ENCODE assay signal across 35 cellular contexts in genomic region chr21:27841084-27841483, GRCh38.
"Had no signal": no experiment of that assay in that cellular context is flagged by ENCODE, and none has a peak within 500 bp of the region (broad histone marks: within the 10 kb centered on the region; RNA-seq: fewer than 3 reads in every experiment).

No MANE protein-coding gene starts in this region.

- H3K4me3 ChIP-seq: ascending aorta, body of pancreas, breast epithelium had no signal

- ATAC-seq: activated CD8-positive, alpha-beta T cell treated with anti-CD3 and anti-CD28 coated beads for 36 hours; activated naive CD8-positive, alpha-beta T cell treated with anti-CD3 and anti-CD28 coated beads, Interleukin-2, amount 50 U/mL, for 24 hours; body of pancreas had no signal

- H3K4me1 ChIP-seq: body of pancreas, breast epithelium had no signal

- FAIRE-seq: TTC549 had no signal

- H3K9me3 Mint-ChIP-seq: activated B cell treated with CpG ODN at 0.5 μM for 24 hours; activated naive CD4-positive, alpha-beta T cell treated with anti-CD3 and anti-CD28 coated beads, Interleukin-2, amount 50 U/mL, for 24 hours had no signal

- H3K27ac ChIP-seq: ascending aorta, body of pancreas, brain microvascular endothelial cell, breast epithelium, VCaP had no signal

- H3K27me3 Mint-ChIP-seq: activated B cell treated with CpG ODN at 0.5 μM for 24 hours; activated CD4-positive, alpha-beta memory T cell treated with anti-CD3 and anti-CD28 coated beads for 36 hours; activated CD4-positive, alpha-beta T cell treated with anti-CD3 and anti-CD28 coated beads, Interleukin-2, amount 10 ng/mL, durations not matched to agents 24 days and 14 days; activated CD8-positive, alpha-beta T cell treated with anti-CD3 and anti-CD28 coated beads for 36 hours; activated naive CD4-positive, alpha-beta T cell treated with anti-CD3 and anti-CD28 coated beads, Interleukin-2, amount 10 ng/mL, durations not matched to agents 7 days and 5 days; activated naive CD4-positive, alpha-beta T cell treated with anti-CD3 and anti-CD28 coated beads, Interleukin-2, amount 50 U/mL, for 24 hours; activated naive CD8-positive, alpha-beta T cell; activated naive CD8-positive, alpha-beta T cell treated with anti-CD3 and anti-CD28 coated beads, Interleukin-2, amount 10 ng/mL, durations not matched to agents 7 days and 5 days; activated naive CD8-positive, alpha-beta T cell treated with anti-CD3 and anti-CD28 coated beads, Interleukin-2, amount 50 U/mL, for 24 hours; activated T-cell treated with anti-CD3 and anti-CD28 coated beads, Interleukin-2, amount 50 U/mL, for 24 hours had no signal

- H3K4me1 Mint-ChIP-seq: activated B cell treated with CpG ODN at 0.5 μM for 24 hours; activated CD4-positive, alpha-beta T cell treated with anti-CD3 and anti-CD28 coated beads, Interleukin-2, amount 10 ng/mL, durations not matched to agents 24 days and 14 days; activated naive CD4-positive, alpha-beta T cell treated with anti-CD3 and anti-CD28 coated beads, Interleukin-2, amount 10 ng/mL, durations not matched to agents 7 days and 5 days; activated naive CD4-positive, alpha-beta T cell treated with anti-CD3 and anti-CD28 coated beads, Interleukin-2, amount 50 U/mL, for 24 hours; activated naive CD8-positive, alpha-beta T cell treated with anti-CD3 and anti-CD28 coated beads, Interleukin-2, amount 10 ng/mL, durations not matched to agents 7 days and 5 days; activated naive CD8-positive, alpha-beta T cell treated with anti-CD3 and anti-CD28 coated beads, Interleukin-2, amount 50 U/mL, for 24 hours had no signal

- H3K4me3 Mint-ChIP-seq: activated B cell treated with CpG ODN at 0.5 μM for 24 hours; activated CD4-positive, alpha-beta memory T cell treated with anti-CD3 and anti-CD28 coated beads for 36 hours; activated CD4-positive, alpha-beta T cell treated with anti-CD3 and anti-CD28 coated beads, Interleukin-2, amount 10 ng/mL, durations not matched to agents 24 days and 14 days; activated CD8-positive, alpha-beta T cell treated with anti-CD3 and anti-CD28 coated beads for 36 hours; activated naive CD4-positive, alpha-beta T cell treated with anti-CD3 and anti-CD28 coated beads, Interleukin-2, amount 10 ng/mL, durations not matched to agents 7 days and 5 days; activated naive CD4-positive, alpha-beta T cell treated with anti-CD3 and anti-CD28 coated beads, Interleukin-2, amount 50 U/mL, for 24 hours; activated naive CD8-positive, alpha-beta T cell; activated naive CD8-positive, alpha-beta T cell treated with anti-CD3 and anti-CD28 coated beads, Interleukin-2, amount 10 ng/mL, durations not matched to agents 7 days and 5 days; activated naive CD8-positive, alpha-beta T cell treated with anti-CD3 and anti-CD28 coated beads, Interleukin-2, amount 50 U/mL, for 24 hours; activated T-cell treated with anti-CD3 and anti-CD28 coated beads, Interleukin-2, amount 50 U/mL, for 24 hours; T-helper 1 cell treated with Interleukin-12 subunit alpha and Interleukin-12 subunit beta and Interleukin-4 antibody, amounts not matched to agents 30 μg/mL and 1 μg/mL, for 36 hours; T-helper 2 cell treated with Interferon-gamma antibody and Interleukin-4, amounts not matched to agents 5 μg/mL and 100 μg/mL, for 36 hours had no signal

- H3K36me3 Mint-ChIP-seq: activated CD4-positive, alpha-beta memory T cell treated with anti-CD3 and anti-CD28 coated beads for 36 hours; activated naive CD4-positive, alpha-beta T cell treated with anti-CD3 and anti-CD28 coated beads, Interleukin-2, amount 10 ng/mL, durations not matched to agents 7 days and 5 days; activated naive CD4-positive, alpha-beta T cell treated with anti-CD3 and anti-CD28 coated beads, Interleukin-2, amount 50 U/mL, for 24 hours; activated naive CD8-positive, alpha-beta T cell; activated naive CD8-positive, alpha-beta T cell treated with anti-CD3 and anti-CD28 coated beads, Interleukin-2, amount 10 ng/mL, durations not matched to agents 7 days and 5 days had no signal

- DNase-seq: activated B cell treated with CpG ODN at 0.5 μM for 24 hours; activated CD4-positive, alpha-beta memory T cell treated with anti-CD3 and anti-CD28 coated beads for 36 hours; activated CD4-positive, alpha-beta T cell treated with anti-CD3 and anti-CD28 coated beads for 4 hours; activated CD4-positive, alpha-beta T cell treated with anti-CD3 and anti-CD28 coated beads, Interleukin-2, amount 10 ng/mL, durations not matched to agents 24 days and 14 days; activated CD4-positive, alpha-beta T cell treated with anti-CD3 and anti-CD28 coated beads, Interleukin-2, amount 50 U/mL, for 1 hour; activated CD4-positive, alpha-beta T cell treated with anti-CD3 and anti-CD28 coated beads, Interleukin-2, amount 50 U/mL, for 4 hours; activated CD4-positive, CD25-positive, alpha-beta regulatory T cell treated with anti-CD3 and anti-CD28 coated beads, Interleukin-2, amount 50 U/mL, for 72 hours; activated CD8-positive, alpha-beta memory T cell treated with anti-CD3 and anti-CD28 coated beads, Interleukin-2, amount 50 U/mL, for 48 hours; activated CD8-positive, alpha-beta T cell treated with anti-CD3 and anti-CD28 coated beads for 36 hours; activated effector memory CD4-positive, alpha-beta T cell treated with Interleukin-2 at 50 U/mL for 16 hours; activated gamma-delta T cell; activated naive CD4-positive, alpha-beta T cell treated with anti-CD3 and anti-CD28 coated beads, Interleukin-2, amount 10 ng/mL, durations not matched to agents 7 days and 5 days; activated naive CD4-positive, alpha-beta T cell treated with Interleukin-2 at 50 U/mL for 16 hours; activated naive CD8-positive, alpha-beta T cell treated with anti-CD3 and anti-CD28 coated beads, Interleukin-2, amount 10 ng/mL, durations not matched to agents 7 days and 5 days; activated naive CD8-positive, alpha-beta T cell treated with anti-CD3 and anti-CD28 coated beads, Interleukin-2, amount 50 U/mL, for 24 hours; activated T-cell treated with anti-CD3 and anti-CD28 coated beads, Interleukin-2, amount 50 U/mL, for 24 hours; activated T-cell treated with anti-CD3 and anti-CD28 coated beads, Interleukin-2, amount 50 U/mL, for 48 hours; amygdala; anterior cingulate cortex; body of pancreas; brain microvascular endothelial cell; central memory CD4-positive, alpha-beta T cell; SW 1271; T-helper 1 cell; T-helper 2 cell; T-helper 9 cell had no signal

- H3K36me3 ChIP-seq: ascending aorta, brain microvascular endothelial cell, breast epithelium had no signal

- H3K9me3 ChIP-seq: ascending aorta, body of pancreas, breast epithelium had no signal

- H3K27me3 ChIP-seq: ascending aorta, body of pancreas, brain microvascular endothelial cell, breast epithelium had no signal

- H3K27ac Mint-ChIP-seq: activated B cell treated with CpG ODN at 0.5 μM for 24 hours; activated CD4-positive, alpha-beta memory T cell treated with anti-CD3 and anti-CD28 coated beads for 36 hours; activated CD4-positive, alpha-beta T cell treated with anti-CD3 and anti-CD28 coated beads, Interleukin-2, amount 10 ng/mL, durations not matched to agents 24 days and 14 days; activated CD8-positive, alpha-beta T cell treated with anti-CD3 and anti-CD28 coated beads for 36 hours; activated naive CD4-positive, alpha-beta T cell treated with anti-CD3 and anti-CD28 coated beads, Interleukin-2, amount 10 ng/mL, durations not matched to agents 7 days and 5 days; activated naive CD4-positive, alpha-beta T cell treated with anti-CD3 and anti-CD28 coated beads, Interleukin-2, amount 50 U/mL, for 24 hours; activated naive CD8-positive, alpha-beta T cell; activated naive CD8-positive, alpha-beta T cell treated with anti-CD3 and anti-CD28 coated beads, Interleukin-2, amount 10 ng/mL, durations not matched to agents 7 days and 5 days; activated naive CD8-positive, alpha-beta T cell treated with anti-CD3 and anti-CD28 coated beads, Interleukin-2, amount 50 U/mL, for 24 hours; activated T-cell treated with anti-CD3 and anti-CD28 coated beads, Interleukin-2, amount 50 U/mL, for 24 hours; activated T-helper 2 cell treated with anti-CD3 and anti-CD28 coated beads, Interferon-gamma antibody, Interleukin-2, Interleukin-4, amounts not matched to agents 10 μg/mL and 5 μg/mL and 100 μg/mL, durations not matched to agents 14 hours and 24 hours and 36 hours; T-helper 1 cell treated with Interleukin-12 subunit alpha and Interleukin-12 subunit beta and Interleukin-4 antibody, amounts not matched to agents 30 μg/mL and 1 μg/mL, for 36 hours; T-helper 2 cell treated with Interferon-gamma antibody and Interleukin-4, amounts not matched to agents 5 μg/mL and 100 μg/mL, for 36 hours had no signal
